In the genomic region with DNA sequence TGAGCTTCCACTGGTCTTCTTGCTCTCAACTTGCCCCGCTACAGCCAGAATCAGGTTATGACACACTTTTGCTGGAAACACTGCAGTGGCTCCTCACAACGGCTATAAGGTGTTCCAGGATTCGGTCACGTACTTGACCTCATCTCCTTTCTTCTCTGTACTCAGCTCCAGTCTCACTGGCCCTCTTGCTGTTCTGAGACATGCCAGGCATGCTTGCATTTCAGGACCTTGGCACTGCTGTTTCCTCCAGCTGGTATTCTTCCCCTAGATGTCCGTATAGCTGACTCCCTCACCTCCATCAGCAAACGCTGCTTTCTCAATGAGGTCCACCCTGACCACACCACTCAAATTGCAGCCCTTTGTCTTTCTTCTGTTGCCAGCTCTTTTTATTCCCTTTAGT, we compare ENCODE assay signal across 19 cellular contexts. TPM values are rescaled to one million over a fixed set of nuclear protein-coding genes. Genes with fewer than 3 reads are reported as not detected.
DNase-seq lines count a peak whose midpoint lies in the region; ATAC-seq, FAIRE-seq and TF ChIP-seq lines count a peak whose summit lies in the region.
"Had no signal": no experiment of that assay in that cellular context is flagged by ENCODE, and none has a peak within 500 bp of the region (broad histone marks: within the 10 kb centered on the region; RNA-seq: fewer than 3 reads in every experiment).

No MANE protein-coding gene starts in this region.

- WGBS in transverse colon (ENCODE audit: low coverage in 1 of 2), 2 donors: 61 to 83% methylated on average over 5 to 6 of the region's 6 CpGs

- TF ChIP-seq POLR2A in H54 (IDR thresholded peaks at IDR 0.05; ENCODE audit: low read depth, low read length) (no peak), transverse colon (IDR thresholded peaks at IDR 0.05) (no peak)

- peak; percentile 83 for FAIRE-seq in H54 (lab: Jason Lieb, UNC)
- FAIRE-seq: A549 had no signal

- no peak for DNase-seq in H54 (ENCODE audit: insufficient read length, low spot score)
- peak; percentile 11 for DNase-seq in astrocyte of the hippocampus (ENCODE audit: low read depth, low spot score)
- DNase-seq in lower lobe of right lung: no peak
- DNase-seq in transverse colon: no peak
- no peak for DNase-seq in NCI-H345 (lab: John Stamatoyannopoulos, UW)
- DNase-seq in T1000 (lab: John Stamatoyannopoulos, UW): no peak
- DNase-seq in NCI-H446 (lab: John Stamatoyannopoulos, UW): no peak
- no peak for DNase-seq in 8988T
- DNase-seq: COR-L47, DMS153, EL, NCI-H1048, NCI-H146, NCI-H226, NCI-H82 had no signal

- no peaks in the 10 kb centered on the region for H3K4me1 ChIP-seq in lower lobe of right lung
- H3K4me1 ChIP-seq in transverse colon: peaks cover 0 to 4% (median 0%) of the 10 kb centered on the region in 4 donors

- intact Hi-C loops in lower lobe of right lung (cut with DNase I) (no loop called here), transverse colon (cut with DNase I; ENCODE audit: low total_unique reads) (no loop called here)

- in situ Hi-C loops in transverse colon (cut with MboI; ENCODE audit: low pct_ligation_motif_present in 1 of 4, low pct_unique_long_range_greater_than_20kb in 1 of 4, low sequenced_read_pairs in 3 of 4): no loop called here

- no peak for TF ChIP-seq EP300 in transverse colon (IDR thresholded peaks at IDR 0.05; ENCODE audit: low read depth)

- peaks cover 24% of the 10 kb centered on the region for H3K36me3 ChIP-seq in lower lobe of right lung
- no peaks in the 10 kb centered on the region for H3K36me3 ChIP-seq in transverse colon

- H3K4me3 ChIP-seq in lower lobe of right lung (no peak overlapping the region), transverse colon (no peak overlapping the region)
- H3K4me3 ChIP-seq: A549 had no signal

- H3K27ac ChIP-seq in lower lobe of right lung (peak overlapping the region; percentile 18), transverse colon (peak overlapping the region in 3 of 4 donors; percentile 39 to 55 (median 47))
- H3K27ac ChIP-seq: A549 had no signal

- H3K9me3 ChIP-seq in lower lobe of right lung (no peaks in the 10 kb centered on the region), transverse colon (no peaks in the 10 kb centered on the region)
- H3K9me3 ChIP-seq: A549 had no signal

- H3K27me3 ChIP-seq in lower lobe of right lung (ENCODE audit: low read depth) (no peaks in the 10 kb centered on the region), transverse colon (peaks cover 5% of the 10 kb centered on the region)

- TF ChIP-seq CTCF in lower lobe of right lung (IDR thresholded peaks at IDR 0.05) (no peak), transverse colon (IDR thresholded peaks at IDR 0.05) (no peak)

- ATAC-seq in lower lobe of right lung: peak; percentile 56 to 81
- ATAC-seq: HCT116, Panc1, Right ventricle myocardium inferior had no signal

RNA-seq across cellular contexts. Expression of gene C1GALT1C1L, which starts 31.9 kb away (rescaled TPM):
- total RNA-seq in lower lobe of right lung (0.44 TPM), transverse colon (under 1 TPM in 1 of 4 donors, not detected in 3; 0.96 TPM)
